9 cellular contexts compared by ENCODE assay signal in genomic region chr13:21637296-21637695, GRCh38. TPM values are rescaled to one million over a fixed set of nuclear protein-coding genes. Genes with fewer than 3 reads are reported as not detected.
DNase-seq lines count a peak whose midpoint lies in the region; ATAC-seq, FAIRE-seq and TF ChIP-seq lines count a peak whose summit lies in the region.
"Had no signal": no experiment of that assay in that cellular context is flagged by ENCODE, and none has a peak within 500 bp of the region (broad histone marks: within the 10 kb centered on the region; RNA-seq: fewer than 3 reads in every experiment).

No MANE protein-coding gene starts in this region.

- TF ChIP-seq POLR2A in HepG2 (IDR thresholded peaks at IDR 0.05; ENCODE audit: insufficient read depth in 1 of 2, low read depth in 2 of 2, low read length in 2 of 2) (no peak), gastrocnemius medialis (IDR thresholded peaks at IDR 0.05) (no peak)

- H3K4me3 ChIP-seq in GM23248 (no peak overlapping the region), HepG2 (replicated peaks in 1 of 3; ENCODE audit: insufficient read depth in 1 of 3, low read depth in 2 of 3, low read length in 3 of 3) (peak overlapping the region in 1 of 3 experiments; percentile 50; a peak in 1 of 6 replicates), gastrocnemius medialis (no peak overlapping the region)

- TF ChIP-seq EP300 in HepG2 (IDR thresholded peaks at IDR 0.05; ENCODE audit: low read depth in 2 of 2, low read length in 2 of 2): no peak
- TF ChIP-seq EP300 in HepG2 (CRISPR knock-in tag; IDR thresholded peaks at IDR 0.05; ENCODE audit: borderline replicate concordance): no peak

- no peak overlapping the region for H2AFZ ChIP-seq in GM23248
- H2AFZ ChIP-seq in HepG2 (ENCODE audit: low read length): no peak overlapping the region

- no TSS peak for BruUV-seq in HepG2 (replicated peaks; lab: Mats Ljungman, UMichigan)

- no peaks in the 10 kb centered on the region for H3K36me3 ChIP-seq in GM23248 (ENCODE audit: low read depth)
- H3K36me3 ChIP-seq in HepG2 (replicated peaks in 1 of 2; ENCODE audit: control insufficient read depth in 1 of 2, insufficient read depth in 2 of 2, low read length in 2 of 2): no peaks in the 10 kb centered on the region
- H3K36me3 ChIP-seq in gastrocnemius medialis: no peaks in the 10 kb centered on the region

- H3K79me2 ChIP-seq in GM23248 (ENCODE audit: insufficient read depth) (no peaks in the 10 kb centered on the region), HepG2 (ENCODE audit: insufficient read depth, low read length) (no peaks in the 10 kb centered on the region)

- H3K9ac ChIP-seq in GM23248 (no peak overlapping the region), HepG2 (ENCODE audit: insufficient read depth, low read depth, low read length) (no peak overlapping the region)

- 47 to 59% methylated on average over 13 of the region's 13 CpGs for WGBS in GM23248 (ENCODE audit: low coverage in 1 of 2, low lambda C conversion rate in 2 of 2, missing lambda C conversion rate in 2 of 2), 2 experiments
- WGBS in HepG2 (ENCODE audit: low lambda C conversion rate): 35% methylated on average over 7 of the region's 13 CpGs

- intact Hi-C loops in HepG2 (cut with micrococcal nuclease; ENCODE audit: unreplicated experiment): loop anchor here (5.0 kb wide), 1 partner anchor 35 kb away; the partner anchor contains the start of gene FGF9
- intact Hi-C loops in gastrocnemius medialis (cut with DNase I; ENCODE audit: low total_unique reads): no loop called here

- H3F3A ChIP-seq in GM23248 (ENCODE audit: insufficient read depth): no peaks in the 10 kb centered on the region

- no peaks in the 10 kb centered on the region for H3K27me3 ChIP-seq in GM23248 (replicated peaks; ENCODE audit: insufficient read depth)
- H3K27me3 ChIP-seq in HepG2 (ENCODE audit: control insufficient read depth in 1 of 2, insufficient read depth in 2 of 2, low read length in 2 of 2): no peaks in the 10 kb centered on the region
- H3K27me3 ChIP-seq in gastrocnemius medialis: no peaks in the 10 kb centered on the region

- H3K9me3 ChIP-seq in GM23248 (ENCODE audit: low read depth) (no peaks in the 10 kb centered on the region), HepG2 (ENCODE audit: low read length) (no peaks in the 10 kb centered on the region), gastrocnemius medialis (no peaks in the 10 kb centered on the region)

- H3K27ac ChIP-seq in GM23248 (no peak overlapping the region), HepG2 (ENCODE audit: extremely low read length, insufficient read depth, low read length) (no peak overlapping the region), gastrocnemius medialis (no peak overlapping the region)

- H3K4me1 ChIP-seq in GM23248 (ENCODE audit: insufficient read depth) (no peaks in the 10 kb centered on the region), HepG2 (ENCODE audit: insufficient read depth, low read length) (peaks cover 21% of the 10 kb centered on the region), gastrocnemius medialis (no peaks in the 10 kb centered on the region)

- H4K20me1 ChIP-seq in GM23248 (ENCODE audit: insufficient read depth) (no peaks in the 10 kb centered on the region), HepG2 (ENCODE audit: insufficient read depth, low read length) (no peaks in the 10 kb centered on the region)

- ATAC-seq in HepG2 (peak; percentile 77), gastrocnemius medialis (no peak), GM18861 (IDR thresholded peaks at IDR 0.05; ENCODE audit: unreplicated experiment) (no peak)

- TF ChIP-seq CTCF in HepG2 (CRISPR knock-in tag; IDR thresholded peaks at IDR 0.05): no peak
- TF ChIP-seq CTCF in gastrocnemius medialis (IDR thresholded peaks at IDR 0.05 in 4 of 5, conservative IDR thresholded peaks at IDR 0.05 in 1 of 5): no peak

- DNase-seq in GM23248 (peak; percentile 24), NCI-H2196 (lab: John Stamatoyannopoulos, UW; ENCODE audit: unreplicated experiment) (peak; percentile 63), HepG2 (ENCODE audit: low spot score) (peak; percentile 50), gastrocnemius medialis (no peak), SK-N-DZ (ENCODE audit: low spot score) (no peak), middle frontal gyrus (ENCODE audit: extremely low spot score, low spot score) (no peak)
- peak; percentile 39 for DNase-seq in activated T-cell treated with anti-CD3 and anti-CD28 coated beads, Interleukin-2, amount 50 U/mL, for 1 hour

- H3K4me2 ChIP-seq in GM23248 (ENCODE audit: unreplicated experiment) (no peak overlapping the region), HepG2 (ENCODE audit: low read depth, low read length) (peak overlapping the region; percentile 44)

- TF ChIP-seq RAD21 in HepG2 (CRISPR knock-in tag; IDR thresholded peaks at IDR 0.05): no peak

- CTCF ChIA-PET in HepG2 (lab: Yijun Ruan, JAX; ENCODE audit: low intra/inter-chr PET ratio, low total read pairs): no interaction called here

- POLR2A ChIA-PET in HepG2 (lab: Yijun Ruan, JAX): interaction anchor here (1.4 kb wide), 1 partner anchor 20 kb away, joined by 4 read pairs; no protein-coding TSS in a partner anchor

- in situ Hi-C loops in GM23248 (cut with MboI) (loop anchor here (25.0 kb wide), 1 partner anchor 1125 kb away; no protein-coding TSS in a partner anchor), HepG2 (cut with HindIII; ENCODE audit: extremely low pct_ligation_motif_present, low pct_unique_long_range_greater_than_20kb) (loop anchor here (25.0 kb wide), 1 partner anchor 650 kb away; no protein-coding TSS in a partner anchor), gastrocnemius medialis (cut with MboI; ENCODE audit: low sequenced_read_pairs in 4 of 4) (loop anchor here in 3 of 4 donors (25.0 kb wide), 3 partner anchors 650 to 1150 kb away; no protein-coding TSS in a partner anchor)

- no peaks in the 10 kb centered on the region for H3K9me2 ChIP-seq in GM23248 (ENCODE audit: insufficient read depth)

- no peak for FAIRE-seq in HepG2 (lab: Jason Lieb, UNC)
- FAIRE-seq: colon had no signal

RNA-seq across cellular contexts. Expression of gene MICU2, which starts 33.3 kb away (rescaled TPM):
- 44.1 and 61.7 TPM in 2 replicates for total RNA-seq in GM23248 (2014; rRNA removed; shearing (Covaris generic))
- polyA plus RNA-seq in GM23248 (2016; fragmentation: Nextera tagmentation; extraction: Ambion mirVana) (40.6 and 41.4 TPM in 2 replicates), HepG2 (2011; rRNA removed) (24.5 and 31.7 TPM in 2 replicates)
- total RNA-seq in HepG2 (2016; rRNA removed; fragmentation: Illumina TruSeq; extraction: Trizol) (42.4 and 56.5 TPM in 2 replicates), gastrocnemius medialis (100 to 1,000 TPM in 2 of 4 donors, 10 to 100 TPM in 2; 83.6 to 126 (median 106) TPM)
- 3.6 and 4.5 TPM in 2 replicates for total RNA-seq in HepG2 (2016; cell fraction: cytosol; rRNA removed; fragmentation: Illumina TruSeq; extraction: Trizol; ENCODE audit: low read depth)
- total RNA-seq in HepG2 (2016; cell fraction: insoluble cytoplasmic fraction; rRNA removed; fragmentation: Illumina TruSeq; extraction: Trizol): 41.6 and 57.3 TPM in 2 replicates
- total RNA-seq in HepG2 (2016; cell fraction: membrane; rRNA removed; fragmentation: Illumina TruSeq; extraction: Trizol): 8.7 and 9.1 TPM in 2 replicates
- 21.1 and 24.4 TPM in 2 replicates for total RNA-seq in HepG2 (2016; cell fraction: nucleus; rRNA removed; fragmentation: Illumina TruSeq; extraction: Trizol)
- 31.6 and 33.0 TPM in 2 replicates for polyA plus RNA-seq in HepG2 (2011; cell fraction: cytosol; rRNA removed)
- polyA plus RNA-seq in HepG2 (2011; cell fraction: nucleus; rRNA removed): 25.0 and 29.4 TPM in 2 replicates
- 19.9 and 23.4 TPM in 2 replicates for polyA plus RNA-seq in HepG2 (2012)
- 2.7 and 2.9 TPM in 2 replicates for polyA plus RNA-seq in HepG2 (2016; cell fraction: cytosol; fragmentation: Illumina TruSeq; extraction: Trizol; ENCODE audit: low read depth)
- 55.6 and 59.5 TPM in 2 replicates for polyA plus RNA-seq in HepG2 (2016; cell fraction: insoluble cytoplasmic fraction; fragmentation: Illumina TruSeq; extraction: Trizol; ENCODE audit: low read depth)
- polyA plus RNA-seq in HepG2 (2016; cell fraction: membrane; fragmentation: Illumina TruSeq; extraction: Trizol; ENCODE audit: low read depth): 5.6 TPM in 2 replicates
- polyA plus RNA-seq in HepG2 (2016; cell fraction: nucleus; fragmentation: Illumina TruSeq; extraction: Trizol; ENCODE audit: insufficient read depth, low read depth): 30.3 and 34.9 TPM in 2 replicates
- 5.1 and 10.2 TPM in 2 replicates for polyA minus RNA-seq in HepG2 (2011; rRNA and poly(A)+ RNA removed; ENCODE audit: low replicate concordance)
- 16.1 and 17.5 TPM in 2 replicates for polyA minus RNA-seq in HepG2 (2011; cell fraction: cytosol; rRNA and poly(A)+ RNA removed)
- 27.2 and 34.8 TPM in 2 replicates for polyA minus RNA-seq in HepG2 (2011; cell fraction: nucleus; rRNA and poly(A)+ RNA removed)
- 60.9 and 65.6 TPM in 2 replicates for polyA plus RNA-seq in SK-N-DZ (2014; cell fraction: cytosol; rRNA removed)
- 46.0 and 50.8 TPM in 2 replicates for polyA plus RNA-seq in SK-N-DZ (2014; cell fraction: nucleus; rRNA removed)

RNA-seq across cellular contexts. Expression of gene FGF9, which starts 33.6 kb away (rescaled TPM):
- 0.65 TPM in 1 of 2 replicates, not detected in the other for total RNA-seq in GM23248 (2014; rRNA removed; shearing (Covaris generic))
- polyA plus RNA-seq in GM23248 (2016; fragmentation: Nextera tagmentation; extraction: Ambion mirVana): 0.39 and 0.75 TPM in 2 replicates
- not detected in 2 replicates for total RNA-seq in HepG2 (2016; rRNA removed; fragmentation: Illumina TruSeq; extraction: Trizol)
- total RNA-seq in HepG2 (2016; cell fraction: cytosol; rRNA removed; fragmentation: Illumina TruSeq; extraction: Trizol; ENCODE audit: low read depth): not detected in 2 replicates
- not detected in 2 replicates for total RNA-seq in HepG2 (2016; cell fraction: insoluble cytoplasmic fraction; rRNA removed; fragmentation: Illumina TruSeq; extraction: Trizol)
- not detected in 2 replicates for total RNA-seq in HepG2 (2016; cell fraction: membrane; rRNA removed; fragmentation: Illumina TruSeq; extraction: Trizol)
- not detected in 2 replicates for total RNA-seq in HepG2 (2016; cell fraction: nucleus; rRNA removed; fragmentation: Illumina TruSeq; extraction: Trizol)
- not detected in 2 replicates for polyA plus RNA-seq in HepG2 (2011; rRNA removed)
- not detected in 2 replicates for polyA plus RNA-seq in HepG2 (2011; cell fraction: cytosol; rRNA removed)
- polyA plus RNA-seq in HepG2 (2011; cell fraction: nucleus; rRNA removed): not detected in 2 replicates
- polyA plus RNA-seq in HepG2 (2012): not detected in 2 replicates
- not detected in 2 replicates for polyA plus RNA-seq in HepG2 (2016; cell fraction: cytosol; fragmentation: Illumina TruSeq; extraction: Trizol; ENCODE audit: low read depth)
- polyA plus RNA-seq in HepG2 (2016; cell fraction: insoluble cytoplasmic fraction; fragmentation: Illumina TruSeq; extraction: Trizol; ENCODE audit: low read depth): not detected in 2 replicates
- not detected in 2 replicates for polyA plus RNA-seq in HepG2 (2016; cell fraction: membrane; fragmentation: Illumina TruSeq; extraction: Trizol; ENCODE audit: low read depth)
- not detected in 2 replicates for polyA plus RNA-seq in HepG2 (2016; cell fraction: nucleus; fragmentation: Illumina TruSeq; extraction: Trizol; ENCODE audit: insufficient read depth, low read depth)
- not detected in 2 replicates for polyA minus RNA-seq in HepG2 (2011; rRNA and poly(A)+ RNA removed; ENCODE audit: low replicate concordance)
- not detected in 2 replicates for polyA minus RNA-seq in HepG2 (2011; cell fraction: cytosol; rRNA and poly(A)+ RNA removed)
- not detected in 2 replicates for polyA minus RNA-seq in HepG2 (2011; cell fraction: nucleus; rRNA and poly(A)+ RNA removed)
- under 1 TPM in 3 of 4 donors, not detected in 1; 0.16 to 0.38 (median 0.25) TPM for total RNA-seq in gastrocnemius medialis
- polyA plus RNA-seq in SK-N-DZ (2014; cell fraction: cytosol; rRNA removed): 1.0 and 1.1 TPM in 2 replicates
- polyA plus RNA-seq in SK-N-DZ (2014; cell fraction: nucleus; rRNA removed): 2.4 and 4.0 TPM in 2 replicates

Comparison
In these comparisons a context has a peak if more than half of its experiments do, and no peak if none do; other contexts are left out.
1. DNase-seq: peak in GM23248 (single experiment), NCI-H2196 (single experiment), activated T-cell treated with anti-CD3 and anti-CD28 coated beads, Interleukin-2, amount 50 U/mL, for 1 hour (single experiment) and HepG2 (single experiment); none in gastrocnemius medialis (0 of 2), SK-N-DZ (single experiment) and middle frontal gyrus (single experiment).